In the genomic region with DNA sequence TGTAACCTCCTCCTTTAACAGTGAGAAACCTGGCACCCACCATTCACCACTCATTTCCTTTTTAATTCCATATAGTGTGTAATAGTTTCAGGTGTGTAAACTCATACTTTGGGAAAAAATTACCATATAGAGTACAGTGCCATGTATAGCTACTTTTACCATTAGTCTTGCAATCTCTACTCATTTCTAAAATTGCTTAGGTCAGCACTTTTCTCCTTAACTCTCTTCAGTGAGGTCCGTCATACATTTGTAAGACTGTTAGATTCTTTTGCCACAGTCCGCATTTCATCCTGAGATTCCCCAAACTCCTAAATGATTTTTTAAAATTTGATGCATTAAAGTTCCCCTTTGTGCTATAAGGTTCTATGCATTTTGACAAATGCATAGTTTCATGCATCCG, we compare ENCODE assay signal across 1 cellular context.
TF ChIP-seq lines count a peak whose summit lies in the region.

No MANE protein-coding gene starts in this region.

TF ChIP-seq in K562, 482 proteins besides CTCF, POLR2A, EP300 and RAD21 (continued from another document):
- TF ChIP-seq, protein P1, sequence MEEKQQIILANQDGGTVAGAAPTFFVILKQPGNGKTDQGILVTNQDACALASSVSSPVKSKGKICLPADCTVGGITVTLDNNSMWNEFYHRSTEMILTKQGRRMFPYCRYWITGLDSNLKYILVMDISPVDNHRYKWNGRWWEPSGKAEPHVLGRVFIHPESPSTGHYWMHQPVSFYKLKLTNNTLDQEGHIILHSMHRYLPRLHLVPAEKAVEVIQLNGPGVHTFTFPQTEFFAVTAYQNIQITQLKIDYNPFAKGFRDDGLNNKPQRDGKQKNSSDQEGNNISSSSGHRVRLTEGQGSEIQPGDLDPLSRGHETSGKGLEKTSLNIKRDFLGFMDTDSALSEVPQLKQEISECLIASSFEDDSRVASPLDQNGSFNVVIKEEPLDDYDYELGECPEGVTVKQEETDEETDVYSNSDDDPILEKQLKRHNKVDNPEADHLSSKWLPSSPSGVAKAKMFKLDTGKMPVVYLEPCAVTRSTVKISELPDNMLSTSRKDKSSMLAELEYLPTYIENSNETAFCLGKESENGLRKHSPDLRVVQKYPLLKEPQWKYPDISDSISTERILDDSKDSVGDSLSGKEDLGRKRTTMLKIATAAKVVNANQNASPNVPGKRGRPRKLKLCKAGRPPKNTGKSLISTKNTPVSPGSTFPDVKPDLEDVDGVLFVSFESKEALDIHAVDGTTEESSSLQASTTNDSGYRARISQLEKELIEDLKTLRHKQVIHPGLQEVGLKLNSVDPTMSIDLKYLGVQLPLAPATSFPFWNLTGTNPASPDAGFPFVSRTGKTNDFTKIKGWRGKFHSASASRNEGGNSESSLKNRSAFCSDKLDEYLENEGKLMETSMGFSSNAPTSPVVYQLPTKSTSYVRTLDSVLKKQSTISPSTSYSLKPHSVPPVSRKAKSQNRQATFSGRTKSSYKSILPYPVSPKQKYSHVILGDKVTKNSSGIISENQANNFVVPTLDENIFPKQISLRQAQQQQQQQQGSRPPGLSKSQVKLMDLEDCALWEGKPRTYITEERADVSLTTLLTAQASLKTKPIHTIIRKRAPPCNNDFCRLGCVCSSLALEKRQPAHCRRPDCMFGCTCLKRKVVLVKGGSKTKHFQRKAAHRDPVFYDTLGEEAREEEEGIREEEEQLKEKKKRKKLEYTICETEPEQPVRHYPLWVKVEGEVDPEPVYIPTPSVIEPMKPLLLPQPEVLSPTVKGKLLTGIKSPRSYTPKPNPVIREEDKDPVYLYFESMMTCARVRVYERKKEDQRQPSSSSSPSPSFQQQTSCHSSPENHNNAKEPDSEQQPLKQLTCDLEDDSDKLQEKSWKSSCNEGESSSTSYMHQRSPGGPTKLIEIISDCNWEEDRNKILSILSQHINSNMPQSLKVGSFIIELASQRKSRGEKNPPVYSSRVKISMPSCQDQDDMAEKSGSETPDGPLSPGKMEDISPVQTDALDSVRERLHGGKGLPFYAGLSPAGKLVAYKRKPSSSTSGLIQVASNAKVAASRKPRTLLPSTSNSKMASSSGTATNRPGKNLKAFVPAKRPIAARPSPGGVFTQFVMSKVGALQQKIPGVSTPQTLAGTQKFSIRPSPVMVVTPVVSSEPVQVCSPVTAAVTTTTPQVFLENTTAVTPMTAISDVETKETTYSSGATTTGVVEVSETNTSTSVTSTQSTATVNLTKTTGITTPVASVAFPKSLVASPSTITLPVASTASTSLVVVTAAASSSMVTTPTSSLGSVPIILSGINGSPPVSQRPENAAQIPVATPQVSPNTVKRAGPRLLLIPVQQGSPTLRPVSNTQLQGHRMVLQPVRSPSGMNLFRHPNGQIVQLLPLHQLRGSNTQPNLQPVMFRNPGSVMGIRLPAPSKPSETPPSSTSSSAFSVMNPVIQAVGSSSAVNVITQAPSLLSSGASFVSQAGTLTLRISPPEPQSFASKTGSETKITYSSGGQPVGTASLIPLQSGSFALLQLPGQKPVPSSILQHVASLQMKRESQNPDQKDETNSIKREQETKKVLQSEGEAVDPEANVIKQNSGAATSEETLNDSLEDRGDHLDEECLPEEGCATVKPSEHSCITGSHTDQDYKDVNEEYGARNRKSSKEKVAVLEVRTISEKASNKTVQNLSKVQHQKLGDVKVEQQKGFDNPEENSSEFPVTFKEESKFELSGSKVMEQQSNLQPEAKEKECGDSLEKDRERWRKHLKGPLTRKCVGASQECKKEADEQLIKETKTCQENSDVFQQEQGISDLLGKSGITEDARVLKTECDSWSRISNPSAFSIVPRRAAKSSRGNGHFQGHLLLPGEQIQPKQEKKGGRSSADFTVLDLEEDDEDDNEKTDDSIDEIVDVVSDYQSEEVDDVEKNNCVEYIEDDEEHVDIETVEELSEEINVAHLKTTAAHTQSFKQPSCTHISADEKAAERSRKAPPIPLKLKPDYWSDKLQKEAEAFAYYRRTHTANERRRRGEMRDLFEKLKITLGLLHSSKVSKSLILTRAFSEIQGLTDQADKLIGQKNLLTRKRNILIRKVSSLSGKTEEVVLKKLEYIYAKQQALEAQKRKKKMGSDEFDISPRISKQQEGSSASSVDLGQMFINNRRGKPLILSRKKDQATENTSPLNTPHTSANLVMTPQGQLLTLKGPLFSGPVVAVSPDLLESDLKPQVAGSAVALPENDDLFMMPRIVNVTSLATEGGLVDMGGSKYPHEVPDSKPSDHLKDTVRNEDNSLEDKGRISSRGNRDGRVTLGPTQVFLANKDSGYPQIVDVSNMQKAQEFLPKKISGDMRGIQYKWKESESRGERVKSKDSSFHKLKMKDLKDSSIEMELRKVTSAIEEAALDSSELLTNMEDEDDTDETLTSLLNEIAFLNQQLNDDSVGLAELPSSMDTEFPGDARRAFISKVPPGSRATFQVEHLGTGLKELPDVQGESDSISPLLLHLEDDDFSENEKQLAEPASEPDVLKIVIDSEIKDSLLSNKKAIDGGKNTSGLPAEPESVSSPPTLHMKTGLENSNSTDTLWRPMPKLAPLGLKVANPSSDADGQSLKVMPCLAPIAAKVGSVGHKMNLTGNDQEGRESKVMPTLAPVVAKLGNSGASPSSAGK (IDR thresholded peaks at IDR 0.05) = no peak
- TF ChIP-seq HOMEZ (CRISPR knock-in tag; IDR thresholded peaks at IDR 0.05) (no peak), THRAP3 (IDR thresholded peaks at IDR 0.05; ENCODE audit: borderline replicate concordance) (no peak), MAX (CRISPR knock-in tag; IDR thresholded peaks at IDR 0.05) (no peak), KDM2B (CRISPR knock-in tag; IDR thresholded peaks at IDR 0.05) (no peak), TFAM (CRISPR knock-in tag; conservative IDR thresholded peaks at IDR 0.05) (no peak)
